12 cellular contexts compared by ENCODE assay signal in genomic region chr17:64622931-64623654, GRCh38. TPM values are rescaled to one million over a fixed set of nuclear protein-coding genes. Genes with fewer than 3 reads are reported as not detected.
DNase-seq lines count a peak whose midpoint lies in the region; ATAC-seq, FAIRE-seq and TF ChIP-seq lines count a peak whose summit lies in the region.
"Had no signal": no experiment of that assay in that cellular context is flagged by ENCODE, and none has a peak within 500 bp of the region (broad histone marks: within the 10 kb centered on the region; RNA-seq: fewer than 3 reads in every experiment).

No MANE protein-coding gene starts in this region.

- no peak overlapping the region for H3K9ac ChIP-seq in Karpas-422 (ENCODE audit: low read length)

- H3K4me3 ChIP-seq in small intestine (ENCODE audit: low read depth in 1 of 2, low read length in 2 of 2) (no peak overlapping the region), OCI-LY7 (ENCODE audit: low read depth, low read length, poor library complexity, severe bottlenecking) (no peak overlapping the region), Karpas-422 (ENCODE audit: low read length) (no peak overlapping the region)

- no peak overlapping the region for H3K4me3 Mint-ChIP-seq in activated T-cell treated with anti-CD3 and anti-CD28 coated beads, Interleukin-2, amount 50 U/mL, for 72 hours
- no peak overlapping the region for H3K4me3 Mint-ChIP-seq in activated T-cell treated with anti-CD3 and anti-CD28 coated beads, Interleukin-2, amount 50 U/mL, for 4 hours

- H3K9me2 ChIP-seq in OCI-LY7 (ENCODE audit: insufficient read depth, low read length) (no peaks in the 10 kb centered on the region), Karpas-422 (replicated peaks; ENCODE audit: insufficient read depth, low read length) (no peaks in the 10 kb centered on the region)

- H3K27me3 ChIP-seq in small intestine (ENCODE audit: control insufficient read depth in 2 of 2, insufficient read depth in 2 of 2, low read length in 2 of 2) = no peaks in the 10 kb centered on the region
- H3K27me3 ChIP-seq in Karpas-422 (ENCODE audit: low read length) = no peaks in the 10 kb centered on the region

- peaks cover 0 to 2% of the 10 kb centered on the region in 2 donors for H3K36me3 Mint-ChIP-seq in activated T-cell treated with anti-CD3 and anti-CD28 coated beads, Interleukin-2, amount 50 U/mL, for 72 hours (ENCODE audit: insufficient read depth in 2 of 2)
- peaks cover 9% of the 10 kb centered on the region for H3K36me3 Mint-ChIP-seq in activated T-cell treated with anti-CD3 and anti-CD28 coated beads, Interleukin-2, amount 50 U/mL, for 4 hours (ENCODE audit: insufficient read depth)

- CTCF ChIA-PET in OCI-LY7 (lab: Charles Lee; ENCODE audit: unreplicated experiment) = no interaction called here

- DNase-seq in activated T-cell treated with anti-CD3 and anti-CD28 coated beads, Interleukin-2, amount 50 U/mL, for 72 hours = no peak
- DNase-seq in activated T-cell treated with anti-CD3 and anti-CD28 coated beads, Interleukin-2, amount 50 U/mL, for 1 hour = no peak
- DNase-seq in SW480 (ENCODE audit: low spot score) (peak; percentile 36), fibroblast of the conjunctiva (ENCODE audit: low read depth) (peak; percentile 35), small intestine (peak; percentile 19), OCI-LY7 (ENCODE audit: low spot score) (no peak), Karpas-422 (no peak)
- no peak for DNase-seq in activated T-cell treated with anti-CD3 and anti-CD28 coated beads, Interleukin-2, amount 50 U/mL, for 4 hours
- DNase-seq: GF-D8, NCI-H1436 had no signal

- no peaks in the 10 kb centered on the region for H4K20me1 ChIP-seq in OCI-LY7 (ENCODE audit: insufficient read depth, low read length)
- peaks cover 34% of the 10 kb centered on the region for H4K20me1 ChIP-seq in Karpas-422 (ENCODE audit: insufficient read depth, low read depth, low read length)

- H3K9me3 Mint-ChIP-seq in activated T-cell treated with anti-CD3 and anti-CD28 coated beads, Interleukin-2, amount 50 U/mL, for 72 hours = no peaks in the 10 kb centered on the region
- H3K9me3 Mint-ChIP-seq in activated T-cell treated with anti-CD3 and anti-CD28 coated beads, Interleukin-2, amount 50 U/mL, for 4 hours = no peaks in the 10 kb centered on the region

- TF ChIP-seq CTCF in OCI-LY7 (conservative IDR thresholded peaks at IDR 0.05; ENCODE audit: low read length) = no peak

- H3K9me3 ChIP-seq in small intestine (ENCODE audit: control insufficient read depth, low read depth) (no peaks in the 10 kb centered on the region), OCI-LY7 (ENCODE audit: low read length) (no peaks in the 10 kb centered on the region), Karpas-422 (ENCODE audit: low read length) (no peaks in the 10 kb centered on the region)

- H3K27me3 Mint-ChIP-seq in activated T-cell treated with anti-CD3 and anti-CD28 coated beads, Interleukin-2, amount 50 U/mL, for 72 hours (ENCODE audit: low read depth) = no peaks in the 10 kb centered on the region
- H3K27me3 Mint-ChIP-seq in activated T-cell treated with anti-CD3 and anti-CD28 coated beads, Interleukin-2, amount 50 U/mL, for 4 hours (ENCODE audit: low read depth) = no peaks in the 10 kb centered on the region

- H3K79me2 ChIP-seq in OCI-LY7 (ENCODE audit: insufficient read depth, low read depth, low read length) (no peaks in the 10 kb centered on the region; the same call in 1 of the 2 replicates), Karpas-422 (ENCODE audit: low read length) (peaks cover 2% of the 10 kb centered on the region; the same call in 1 of the 2 replicates)

- H3K4me1 ChIP-seq in small intestine (ENCODE audit: control insufficient read depth in 2 of 2, insufficient read depth in 1 of 2, low read depth in 1 of 2, low read length in 1 of 2) (no peaks in the 10 kb centered on the region), OCI-LY7 (ENCODE audit: insufficient read depth, low read length, poor library complexity, severe bottlenecking) (no peaks in the 10 kb centered on the region), Karpas-422 (ENCODE audit: low read length) (no peaks in the 10 kb centered on the region)

- intact Hi-C loops in OCI-LY7 (cut with micrococcal nuclease; ENCODE audit: unreplicated experiment) = no loop called here

- no peak overlapping the region for H3K4me2 ChIP-seq in OCI-LY7 (ENCODE audit: low read length)
- no peak overlapping the region for H3K4me2 ChIP-seq in Karpas-422 (ENCODE audit: low read depth, low read length, poor library complexity, severe bottlenecking)

- ATAC-seq in activated T-cell treated with anti-CD3 and anti-CD28 coated beads, Interleukin-2, amount 50 U/mL, for 72 hours (replicated peaks in 1 of 2) = no peak
- no peak for ATAC-seq in activated T-cell treated with anti-CD3 and anti-CD28 coated beads, Interleukin-2, amount 50 U/mL, for 4 hours

- H3K27ac ChIP-seq in small intestine (ENCODE audit: low read depth in 1 of 2, low read length in 1 of 2) (no peak overlapping the region), OCI-LY7 (ENCODE audit: low read depth, low read length, poor library complexity, severe bottlenecking) (no peak overlapping the region), Karpas-422 (ENCODE audit: low read length) (no peak overlapping the region)
- H3K27ac ChIP-seq: 22Rv1, VCaP had no signal

- WGBS in small intestine, 3 donors = 76 to 83% (median 78%) methylated on average over 4 of the region's 4 CpGs

- POLR2A ChIA-PET in OCI-LY7 (lab: Charles Lee) = interaction anchor here (0.8 to 2.0 kb wide), 4 partner anchors 10 to 46 kb away, joined by 3 to 7 read pairs (median 4); no protein-coding TSS in a partner anchor

- no TSS peak for BruUV-seq in OCI-LY7 (replicated peaks; lab: Mats Ljungman, UMichigan)

- peaks cover 32% of the 10 kb centered on the region for H3K4me1 Mint-ChIP-seq in activated T-cell treated with anti-CD3 and anti-CD28 coated beads, Interleukin-2, amount 50 U/mL, for 72 hours (ENCODE audit: low read depth)
- peaks cover 35% of the 10 kb centered on the region for H3K4me1 Mint-ChIP-seq in activated T-cell treated with anti-CD3 and anti-CD28 coated beads, Interleukin-2, amount 50 U/mL, for 4 hours (ENCODE audit: low read depth)

- no peak for FAIRE-seq in small intestine (lab: Jason Lieb, UNC)

- no peaks in the 10 kb centered on the region for H3K36me3 ChIP-seq in small intestine (ENCODE audit: control insufficient read depth in 2 of 2, insufficient read depth in 2 of 2, low read length in 2 of 2)
- no peaks in the 10 kb centered on the region for H3K36me3 ChIP-seq in OCI-LY7 (ENCODE audit: insufficient read depth, low read length)
- H3K36me3 ChIP-seq in Karpas-422 (ENCODE audit: insufficient read depth, low read length) = no peaks in the 10 kb centered on the region

- no peak overlapping the region for H2AFZ ChIP-seq in OCI-LY7 (ENCODE audit: low read length)
- no peak overlapping the region for H2AFZ ChIP-seq in Karpas-422 (ENCODE audit: low read length)

- H3K27ac Mint-ChIP-seq in activated T-cell treated with anti-CD3 and anti-CD28 coated beads, Interleukin-2, amount 50 U/mL, for 72 hours = peak overlapping the region; percentile 32

RNA-seq across cellular contexts. Expression of gene SMURF2, which starts 39.0 kb away (rescaled TPM):
- total RNA-seq in activated T-cell treated with anti-CD3 and anti-CD28 coated beads, Interleukin-2, amount 50 U/mL, for 72 hours = 10 to 100 TPM; 18.3 to 19.4 TPM
- polyA plus RNA-seq in small intestine = 10 to 100 TPM in 1 of 3 donors, 1 to 10 TPM in 2; 8.0 to 20.1 (median 8.9) TPM
- 15.6 and 22.0 TPM in 2 replicates for total RNA-seq in OCI-LY7 (2014; rRNA removed; shearing (Covaris generic))
- total RNA-seq in OCI-LY7 (2022) = 20.2 and 20.8 TPM in 2 replicates
- total RNA-seq in Karpas-422 (2014; rRNA removed; shearing (Covaris generic); ENCODE audit: low replicate concordance) = 6.1 and 8.0 TPM in 2 replicates
- 10 to 100 TPM; 10.7 to 11.6 (median 11.0) TPM for total RNA-seq in activated T-cell treated with anti-CD3 and anti-CD28 coated beads, Interleukin-2, amount 50 U/mL, for 4 hours

Comparison
In these comparisons a context has a peak if more than half of its experiments do, and no peak if none do; other contexts are left out.
1. DNase-seq: peak in SW480 (single experiment), fibroblast of the conjunctiva (single experiment) and small intestine (single experiment); none in activated T-cell treated with anti-CD3 and anti-CD28 coated beads, Interleukin-2, amount 50 U/mL, for 72 hours (0 of 2), activated T-cell treated with anti-CD3 and anti-CD28 coated beads, Interleukin-2, amount 50 U/mL, for 1 hour (single experiment), OCI-LY7 (single experiment), Karpas-422 (single experiment) and activated T-cell treated with anti-CD3 and anti-CD28 coated beads, Interleukin-2, amount 50 U/mL, for 4 hours (single experiment).